ENCODE assay signal across 1 cellular context in the genomic region with DNA sequence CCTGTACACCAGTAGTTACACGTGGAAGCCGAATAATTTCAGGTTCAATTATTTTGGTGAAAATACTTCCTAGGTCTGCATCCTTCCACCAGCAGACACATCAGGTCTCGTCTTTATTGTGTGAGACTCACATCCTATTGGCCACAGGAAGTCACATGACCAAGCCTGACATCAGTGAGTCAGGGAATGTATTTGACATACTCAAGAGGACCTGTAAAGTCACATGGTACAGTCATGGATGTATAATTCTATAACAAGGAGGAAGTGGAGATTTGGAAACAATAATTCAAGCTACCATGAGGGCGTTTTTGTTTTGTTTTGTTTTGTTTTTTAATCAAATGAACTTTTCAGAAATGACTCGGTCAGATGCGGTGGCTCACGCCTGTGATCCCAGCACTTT.
TF ChIP-seq lines count a peak whose summit lies in the region.

No MANE protein-coding gene starts in this region.

TF ChIP-seq in GM12878, 131 proteins besides CTCF, POLR2A, EP300 and RAD21:
- TF ChIP-seq NR2C2 (IDR thresholded peaks at IDR 0.05; ENCODE audit: borderline replicate concordance, control insufficient read depth, insufficient read length, low read depth) (no peak), BCL11A (IDR thresholded peaks at IDR 0.05; ENCODE audit: low read depth, low read length) (no peak), EGR1 (IDR thresholded peaks at IDR 0.05; ENCODE audit: borderline replicate concordance in 1 of 2, low read depth in 2 of 2, low read length in 2 of 2) (no peak), PAX8 (IDR thresholded peaks at IDR 0.05) (no peak), HDAC2 (IDR thresholded peaks at IDR 0.05) (no peak), HDGF (IDR thresholded peaks at IDR 0.05) (no peak), RELA (IDR thresholded peaks at IDR 0.05; ENCODE audit: borderline replicate concordance, partially characterized antibody) (no peak), YY1 (IDR thresholded peaks at IDR 0.05; ENCODE audit: low read depth, low read length) (no peak)
- TF ChIP-seq, protein P1, sequence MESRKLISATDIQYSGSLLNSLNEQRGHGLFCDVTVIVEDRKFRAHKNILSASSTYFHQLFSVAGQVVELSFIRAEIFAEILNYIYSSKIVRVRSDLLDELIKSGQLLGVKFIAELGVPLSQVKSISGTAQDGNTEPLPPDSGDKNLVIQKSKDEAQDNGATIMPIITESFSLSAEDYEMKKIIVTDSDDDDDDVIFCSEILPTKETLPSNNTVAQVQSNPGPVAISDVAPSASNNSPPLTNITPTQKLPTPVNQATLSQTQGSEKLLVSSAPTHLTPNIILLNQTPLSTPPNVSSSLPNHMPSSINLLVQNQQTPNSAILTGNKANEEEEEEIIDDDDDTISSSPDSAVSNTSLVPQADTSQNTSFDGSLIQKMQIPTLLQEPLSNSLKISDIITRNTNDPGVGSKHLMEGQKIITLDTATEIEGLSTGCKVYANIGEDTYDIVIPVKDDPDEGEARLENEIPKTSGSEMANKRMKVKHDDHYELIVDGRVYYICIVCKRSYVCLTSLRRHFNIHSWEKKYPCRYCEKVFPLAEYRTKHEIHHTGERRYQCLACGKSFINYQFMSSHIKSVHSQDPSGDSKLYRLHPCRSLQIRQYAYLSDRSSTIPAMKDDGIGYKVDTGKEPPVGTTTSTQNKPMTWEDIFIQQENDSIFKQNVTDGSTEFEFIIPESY (IDR thresholded peaks at IDR 0.05) = no peak
- TF ChIP-seq, protein P2, sequence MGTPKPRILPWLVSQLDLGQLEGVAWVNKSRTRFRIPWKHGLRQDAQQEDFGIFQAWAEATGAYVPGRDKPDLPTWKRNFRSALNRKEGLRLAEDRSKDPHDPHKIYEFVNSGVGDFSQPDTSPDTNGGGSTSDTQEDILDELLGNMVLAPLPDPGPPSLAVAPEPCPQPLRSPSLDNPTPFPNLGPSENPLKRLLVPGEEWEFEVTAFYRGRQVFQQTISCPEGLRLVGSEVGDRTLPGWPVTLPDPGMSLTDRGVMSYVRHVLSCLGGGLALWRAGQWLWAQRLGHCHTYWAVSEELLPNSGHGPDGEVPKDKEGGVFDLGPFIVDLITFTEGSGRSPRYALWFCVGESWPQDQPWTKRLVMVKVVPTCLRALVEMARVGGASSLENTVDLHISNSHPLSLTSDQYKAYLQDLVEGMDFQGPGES (IDR thresholded peaks at IDR 0.05) = no peak
- TF ChIP-seq, protein P3, sequence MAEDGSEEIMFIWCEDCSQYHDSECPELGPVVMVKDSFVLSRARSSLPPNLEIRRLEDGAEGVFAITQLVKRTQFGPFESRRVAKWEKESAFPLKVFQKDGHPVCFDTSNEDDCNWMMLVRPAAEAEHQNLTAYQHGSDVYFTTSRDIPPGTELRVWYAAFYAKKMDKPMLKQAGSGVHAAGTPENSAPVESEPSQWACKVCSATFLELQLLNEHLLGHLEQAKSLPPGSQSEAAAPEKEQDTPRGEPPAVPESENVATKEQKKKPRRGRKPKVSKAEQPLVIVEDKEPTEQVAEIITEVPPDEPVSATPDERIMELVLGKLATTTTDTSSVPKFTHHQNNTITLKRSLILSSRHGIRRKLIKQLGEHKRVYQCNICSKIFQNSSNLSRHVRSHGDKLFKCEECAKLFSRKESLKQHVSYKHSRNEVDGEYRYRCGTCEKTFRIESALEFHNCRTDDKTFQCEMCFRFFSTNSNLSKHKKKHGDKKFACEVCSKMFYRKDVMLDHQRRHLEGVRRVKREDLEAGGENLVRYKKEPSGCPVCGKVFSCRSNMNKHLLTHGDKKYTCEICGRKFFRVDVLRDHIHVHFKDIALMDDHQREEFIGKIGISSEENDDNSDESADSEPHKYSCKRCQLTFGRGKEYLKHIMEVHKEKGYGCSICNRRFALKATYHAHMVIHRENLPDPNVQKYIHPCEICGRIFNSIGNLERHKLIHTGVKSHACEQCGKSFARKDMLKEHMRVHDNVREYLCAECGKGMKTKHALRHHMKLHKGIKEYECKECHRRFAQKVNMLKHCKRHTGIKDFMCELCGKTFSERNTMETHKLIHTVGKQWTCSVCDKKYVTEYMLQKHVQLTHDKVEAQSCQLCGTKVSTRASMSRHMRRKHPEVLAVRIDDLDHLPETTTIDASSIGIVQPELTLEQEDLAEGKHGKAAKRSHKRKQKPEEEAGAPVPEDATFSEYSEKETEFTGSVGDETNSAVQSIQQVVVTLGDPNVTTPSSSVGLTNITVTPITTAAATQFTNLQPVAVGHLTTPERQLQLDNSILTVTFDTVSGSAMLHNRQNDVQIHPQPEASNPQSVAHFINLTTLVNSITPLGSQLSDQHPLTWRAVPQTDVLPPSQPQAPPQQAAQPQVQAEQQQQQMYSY (CRISPR knock-in tag; IDR thresholded peaks at IDR 0.05) = no peak
